In the genomic region with DNA sequence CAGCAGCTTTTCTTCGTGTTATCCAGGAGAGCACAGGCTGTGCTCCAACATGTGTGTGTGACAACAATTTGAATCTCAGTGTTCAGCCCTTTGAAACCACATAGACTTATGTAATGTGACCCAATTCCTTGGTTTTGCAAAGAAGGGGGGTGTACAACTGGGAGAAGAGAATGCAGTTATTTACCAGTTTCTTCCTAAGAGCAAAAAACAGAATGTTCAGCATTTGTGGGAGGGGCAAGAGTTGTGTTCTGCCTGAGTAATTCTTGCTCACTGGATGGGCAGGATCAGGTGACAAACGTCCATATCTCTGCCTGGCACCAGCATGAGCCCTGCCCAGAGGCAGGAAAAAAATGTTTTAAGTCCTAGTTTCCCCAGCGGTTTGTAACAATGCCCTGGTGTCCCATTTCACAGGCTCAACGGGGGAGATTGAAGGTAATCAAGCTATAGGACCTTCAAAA, we compare ENCODE assay signal across 2 cellular contexts.
A peak's percentile ranks its signal among the peaks of the same experiment; 100 is the strongest.
TF ChIP-seq lines count a peak whose summit lies in the region.

No MANE protein-coding gene starts in this region.

TF ChIP-seq in liver, 16 proteins besides CTCF, POLR2A, EP300 and RAD21 (continued from another document):
- no peak for TF ChIP-seq EGR1 (IDR thresholded peaks at IDR 0.05; ENCODE audit: low read depth in 2 of 2)
- peak; percentile 34 for TF ChIP-seq SP1 (IDR thresholded peaks at IDR 0.05)

TF ChIP-seq in HepG2, 621 proteins besides CTCF, POLR2A, EP300 and RAD21 (continued from another document):
- TF ChIP-seq, protein P1, sequence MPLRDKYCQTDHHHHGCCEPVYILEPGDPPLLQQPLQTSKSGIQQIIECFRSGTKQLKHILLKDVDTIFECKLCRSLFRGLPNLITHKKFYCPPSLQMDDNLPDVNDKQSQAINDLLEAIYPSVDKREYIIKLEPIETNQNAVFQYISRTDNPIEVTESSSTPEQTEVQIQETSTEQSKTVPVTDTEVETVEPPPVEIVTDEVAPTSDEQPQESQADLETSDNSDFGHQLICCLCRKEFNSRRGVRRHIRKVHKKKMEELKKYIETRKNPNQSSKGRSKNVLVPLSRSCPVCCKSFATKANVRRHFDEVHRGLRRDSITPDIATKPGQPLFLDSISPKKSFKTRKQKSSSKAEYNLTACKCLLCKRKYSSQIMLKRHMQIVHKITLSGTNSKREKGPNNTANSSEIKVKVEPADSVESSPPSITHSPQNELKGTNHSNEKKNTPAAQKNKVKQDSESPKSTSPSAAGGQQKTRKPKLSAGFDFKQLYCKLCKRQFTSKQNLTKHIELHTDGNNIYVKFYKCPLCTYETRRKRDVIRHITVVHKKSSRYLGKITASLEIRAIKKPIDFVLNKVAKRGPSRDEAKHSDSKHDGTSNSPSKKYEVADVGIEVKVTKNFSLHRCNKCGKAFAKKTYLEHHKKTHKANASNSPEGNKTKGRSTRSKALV (CRISPR knock-in tag; IDR thresholded peaks at IDR 0.05): no peak
- TF ChIP-seq ZNF569 (CRISPR knock-in tag; IDR thresholded peaks at IDR 0.05; ENCODE audit: borderline replicate concordance) (no peak), ZNF768 (CRISPR knock-in tag; IDR thresholded peaks at IDR 0.05) (no peak)
- TF ChIP-seq, protein P2, sequence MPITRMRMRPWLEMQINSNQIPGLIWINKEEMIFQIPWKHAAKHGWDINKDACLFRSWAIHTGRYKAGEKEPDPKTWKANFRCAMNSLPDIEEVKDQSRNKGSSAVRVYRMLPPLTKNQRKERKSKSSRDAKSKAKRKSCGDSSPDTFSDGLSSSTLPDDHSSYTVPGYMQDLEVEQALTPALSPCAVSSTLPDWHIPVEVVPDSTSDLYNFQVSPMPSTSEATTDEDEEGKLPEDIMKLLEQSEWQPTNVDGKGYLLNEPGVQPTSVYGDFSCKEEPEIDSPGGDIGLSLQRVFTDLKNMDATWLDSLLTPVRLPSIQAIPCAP (CRISPR knock-in tag; IDR thresholded peaks at IDR 0.05; ENCODE audit: low read depth): no peak
- TF ChIP-seq, protein P3, sequence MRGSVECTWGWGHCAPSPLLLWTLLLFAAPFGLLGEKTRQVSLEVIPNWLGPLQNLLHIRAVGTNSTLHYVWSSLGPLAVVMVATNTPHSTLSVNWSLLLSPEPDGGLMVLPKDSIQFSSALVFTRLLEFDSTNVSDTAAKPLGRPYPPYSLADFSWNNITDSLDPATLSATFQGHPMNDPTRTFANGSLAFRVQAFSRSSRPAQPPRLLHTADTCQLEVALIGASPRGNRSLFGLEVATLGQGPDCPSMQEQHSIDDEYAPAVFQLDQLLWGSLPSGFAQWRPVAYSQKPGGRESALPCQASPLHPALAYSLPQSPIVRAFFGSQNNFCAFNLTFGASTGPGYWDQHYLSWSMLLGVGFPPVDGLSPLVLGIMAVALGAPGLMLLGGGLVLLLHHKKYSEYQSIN (CRISPR knock-in tag; IDR thresholded peaks at IDR 0.05; ENCODE audit: borderline replicate concordance): no peak
